Comparison of ENCODE assay signal across 13 cellular contexts in genomic region chr7:16347461-16348192, GRCh38.
DNase-seq lines count a peak whose midpoint lies in the region; ATAC-seq, FAIRE-seq and TF ChIP-seq lines count a peak whose summit lies in the region.
"Had no signal": no experiment of that assay in that cellular context is flagged by ENCODE, and none has a peak within 500 bp of the region (broad histone marks: within the 10 kb centered on the region; RNA-seq: fewer than 3 reads in every experiment).

No MANE protein-coding gene starts in this region.

- no peak for DNase-seq in H54 (ENCODE audit: insufficient read length, low spot score)
- peak; percentile 78 for DNase-seq in NCI-H226
- no peak for DNase-seq in epithelial cell of prostate (ENCODE audit: low read depth, low spot score)
- no peak for DNase-seq in putamen (ENCODE audit: low spot score)
- DNase-seq in epidermal melanocyte (ENCODE audit: insufficient read length, low spot score), result no peak
- DNase-seq: activated CD8-positive, alpha-beta T cell treated with anti-CD3 and anti-CD28 coated beads for 36 hours; head of caudate nucleus; NCI-H748 treated with DMSO at 0.1 percent for 48 hours had no signal

- TF ChIP-seq CTCF in nephron (IDR thresholded peaks at IDR 0.05; ENCODE audit: unreplicated experiment in 3 of 3), result no peak

- peak; percentile 74 for FAIRE-seq in H54 (lab: Jason Lieb, UNC)

- peak overlapping the region; percentile 79 to 92 (median 86) for H3K27ac Mint-ChIP-seq in nephron
- H3K27ac Mint-ChIP-seq: activated CD8-positive, alpha-beta T cell treated with anti-CD3 and anti-CD28 coated beads for 36 hours; activated naive CD4-positive, alpha-beta T cell treated with anti-CD3 and anti-CD28 coated beads, Interleukin-2, amount 50 U/mL, for 72 hours; memory B cell had no signal

- peak overlapping the region; percentile 60 for H3K27ac ChIP-seq in epithelial cell of prostate

- H3K4me3 Mint-ChIP-seq in nephron, result no peak overlapping the region
- H3K4me3 Mint-ChIP-seq: activated CD8-positive, alpha-beta T cell treated with anti-CD3 and anti-CD28 coated beads for 36 hours; memory B cell had no signal

- peaks cover 32% of the 10 kb centered on the region for H3K9me3 Mint-ChIP-seq in nephron

- no peak for TF ChIP-seq POLR2A in H54 (IDR thresholded peaks at IDR 0.05; ENCODE audit: low read depth, low read length)
- TF ChIP-seq POLR2A in GM18505 (IDR thresholded peaks at IDR 0.05; ENCODE audit: borderline replicate concordance, extremely low read depth, insufficient read depth, insufficient read length), result no peak

- ATAC-seq in HG02623 (IDR thresholded peaks at IDR 0.05; ENCODE audit: unreplicated experiment), result no peak
- no peak for ATAC-seq in GM18505 (IDR thresholded peaks at IDR 0.05; ENCODE audit: unreplicated experiment)
- ATAC-seq: activated CD8-positive, alpha-beta T cell treated with anti-CD3 and anti-CD28 coated beads for 36 hours; activated naive CD4-positive, alpha-beta T cell treated with anti-CD3 and anti-CD28 coated beads, Interleukin-2, amount 50 U/mL, for 72 hours had no signal

- peaks cover 28% of the 10 kb centered on the region for H3K4me1 Mint-ChIP-seq in nephron
- H3K4me1 Mint-ChIP-seq: memory B cell had no signal

- peaks cover 15% of the 10 kb centered on the region for H3K36me3 Mint-ChIP-seq in nephron (ENCODE audit: low read depth)

- no peaks in the 10 kb centered on the region for H3K27me3 Mint-ChIP-seq in nephron (ENCODE audit: low read depth)
- H3K27me3 Mint-ChIP-seq: activated CD8-positive, alpha-beta T cell treated with anti-CD3 and anti-CD28 coated beads for 36 hours; memory B cell had no signal
